ENCODE assay signal across 21 cellular contexts in genomic region chr18:57950542-57950941, GRCh38.
DNase-seq lines count a peak whose midpoint lies in the region; ATAC-seq, FAIRE-seq and TF ChIP-seq lines count a peak whose summit lies in the region.
"Had no signal": no experiment of that assay in that cellular context is flagged by ENCODE, and none has a peak within 500 bp of the region (broad histone marks: within the 10 kb centered on the region; RNA-seq: fewer than 3 reads in every experiment).

No MANE protein-coding gene starts in this region.

- TF ChIP-seq CTCF in bronchial epithelial cell (IDR thresholded peaks at IDR 0.05; ENCODE audit: insufficient read depth, low read length, severe bottlenecking) = no peak

- 0 out of 22 replicates have a peak, but pooled peaks cover 0 to 8% (median 0%) of the 10 kb centered on the region in 11 experiments for H3K9me3 ChIP-seq in BLaER1 treated with 17β-estradiol and CSF1 and Interleukin-3, amounts not matched to agents 10 nM and 100 nM (replicated peaks in 1 of 11)

- peaks cover 5 to 26% (median 19%) of the 10 kb centered on the region in 10 experiments; a peak in 17 of 20 replicates for H3K4me1 ChIP-seq in BLaER1 treated with 17β-estradiol and CSF1 and Interleukin-3, amounts not matched to agents 10 nM and 100 nM

- FAIRE-seq in bronchial epithelial cell (lab: Jason Lieb, UNC) = no peak
- FAIRE-seq: A204.1, HepG2 had no signal

- peak overlapping the region in 5 of 11 experiments; percentile 2 to 39 (median 34); a peak in 5 of 22 replicates for H3K27ac ChIP-seq in BLaER1 treated with 17β-estradiol and CSF1 and Interleukin-3, amounts not matched to agents 10 nM and 100 nM
- H3K27ac ChIP-seq: C4-2B had no signal

- intact Hi-C loops in sciatic nerve (cut with DNase I) = no loop called here

- H3K4me2 ChIP-seq in BLaER1 treated with 17β-estradiol and CSF1 and Interleukin-3, amounts not matched to agents 10 nM and 100 nM = peak overlapping the region; percentile 30 to 68 (median 50); a peak in 20 of 22 replicates

- H4K20me1 ChIP-seq in BLaER1 treated with 17β-estradiol and CSF1 and Interleukin-3, amounts not matched to agents 10 nM and 100 nM = no peaks in the 10 kb centered on the region

- ATAC-seq in GM18519 (IDR thresholded peaks at IDR 0.05; ENCODE audit: low FRiP score, unreplicated experiment) (peak; percentile 16), GM19395 (IDR thresholded peaks at IDR 0.05; ENCODE audit: unreplicated experiment) (no peak), sciatic nerve (no peak)

- H3K27me3 ChIP-seq in BLaER1 treated with 17β-estradiol and CSF1 and Interleukin-3, amounts not matched to agents 10 nM and 100 nM = no peaks in the 10 kb centered on the region
- no peaks in the 10 kb centered on the region for H3K27me3 ChIP-seq in bronchial epithelial cell (ENCODE audit: control insufficient read depth, insufficient read depth, low read length)

- DNase-seq in bronchial epithelial cell (ENCODE audit: low read depth) (peak; percentile 98), myocyte (ENCODE audit: low read depth) (peak; percentile 43), sciatic nerve (ENCODE audit: low spot score) (no peak), NCI-H1436 (lab: John Stamatoyannopoulos, UW) (no peak)
- DNase-seq in NK-92 treated with Interleukin-12 subunit alpha and Interleukin-12 subunit beta, amount 100 ng/mL, for 24 hours (lab: John Stamatoyannopoulos, UW) = no peak
- DNase-seq: DMS 273 treated with DMSO at 0.1 percent for 48 hours, GOT3, KG1, MM.1S, NCI-H1092 treated with DMSO at 0.1 percent for 48 hours, NCI-H1694, NCI-H226, NCI-H524 treated with DMSO at 0.1 percent for 48 hours, OCI-M1, SIG-M5 had no signal

- no peaks in the 10 kb centered on the region for H3K36me3 ChIP-seq in BLaER1 treated with 17β-estradiol and CSF1 and Interleukin-3, amounts not matched to agents 10 nM and 100 nM
- H3K36me3 ChIP-seq in bronchial epithelial cell (ENCODE audit: control insufficient read depth, insufficient read depth, low read length) = no peaks in the 10 kb centered on the region

- H3K9ac ChIP-seq in BLaER1 treated with 17β-estradiol and CSF1 and Interleukin-3, amounts not matched to agents 10 nM and 100 nM = no peak overlapping the region

- H3K4me3 ChIP-seq in BLaER1 treated with 17β-estradiol and CSF1 and Interleukin-3, amounts not matched to agents 10 nM and 100 nM = no peak overlapping the region
- H3K4me3 ChIP-seq in bronchial epithelial cell (ENCODE audit: low read depth, low read length) = no peak overlapping the region

Comparison
In these comparisons a context has a peak if more than half of its experiments do, and no peak if none do; other contexts are left out.
1. DNase-seq: peak in bronchial epithelial cell (single experiment) and myocyte (single experiment); none in NK-92 treated with Interleukin-12 subunit alpha and Interleukin-12 subunit beta, amount 100 ng/mL, for 24 hours (single experiment), sciatic nerve (single experiment) and NCI-H1436 (single experiment).